Comparison of ENCODE assay signal across 7 cellular contexts in genomic region chr16:69187387-69187890, GRCh38. TPM values are rescaled to one million over a fixed set of nuclear protein-coding genes. Genes with fewer than 3 reads are reported as not detected.
DNase-seq lines count a peak whose midpoint lies in the region; ATAC-seq, FAIRE-seq and TF ChIP-seq lines count a peak whose summit lies in the region.

No MANE protein-coding gene starts in this region.

- DNase-seq in GM12892 (ENCODE audit: insufficient read length) (peak; percentile 45), NCI-H69 (lab: John Stamatoyannopoulos, UW) (peak; percentile 64), fibroblast of pulmonary artery (ENCODE audit: low read depth) (peak; percentile 38), neural crest cell (ENCODE audit: low read depth, low spot score) (peak; percentile 38), upper lobe of left lung (peak; percentile 57 to 91)

- H3K27ac ChIP-seq in HEK293 (ENCODE audit: extremely low read depth, low read depth, low read length): peak overlapping the region; percentile 75
- peak overlapping the region; percentile 91 to 97 (median 95) for H3K27ac ChIP-seq in upper lobe of left lung

- TF ChIP-seq EP300 in upper lobe of left lung (IDR thresholded peaks at IDR 0.05): no peak

- H3K36me3 Mint-ChIP-seq in activated T-helper 17 cell treated with anti-CD3 and anti-CD28 coated beads, Interleukin-2, amount 50 U/mL, for 72 hours (ENCODE audit: low read depth): peaks cover 4% of the 10 kb centered on the region
- no peaks in the 10 kb centered on the region for H3K36me3 Mint-ChIP-seq in neural crest cell (ENCODE audit: low read depth)

- POLR2A ChIA-PET in HEK293 (lab: Yijun Ruan, JAX): interaction anchor here (0.7 to 1.6 kb wide), 8 partner anchors 9 to 166 kb away, joined by 3 to 12 read pairs (median 4); partner anchors contain the start of gene PDF

- peak overlapping the region; percentile 98 for H3K4me3 Mint-ChIP-seq in activated T-helper 17 cell treated with anti-CD3 and anti-CD28 coated beads, Interleukin-2, amount 50 U/mL, for 72 hours
- H3K4me3 Mint-ChIP-seq in neural crest cell: peak overlapping the region; percentile 88

- TF ChIP-seq POLR2A in GM12892 (IDR thresholded peaks at IDR 0.05; ENCODE audit: low read depth, low read length): no peak; the same call in 1 of the 2 replicates
- TF ChIP-seq POLR2A in upper lobe of left lung (IDR thresholded peaks at IDR 0.05): no peak

- no peaks in the 10 kb centered on the region for H3K27me3 ChIP-seq in upper lobe of left lung

- H3K4me1 ChIP-seq in HEK293 (ENCODE audit: control insufficient read depth, insufficient read depth, low read length): peaks cover 11% of the 10 kb centered on the region
- H3K4me1 ChIP-seq in upper lobe of left lung: peaks cover 33 to 54% (median 38%) of the 10 kb centered on the region in 4 donors

- CTCF ChIA-PET in HEK293 (lab: Yijun Ruan, JAX): interaction anchor here (0.5 to 1.1 kb wide), 2 partner anchors 37 to 274 kb away, joined by 3 to 4 read pairs; no protein-coding TSS in a partner anchor

- H3K27ac Mint-ChIP-seq in activated T-helper 17 cell treated with anti-CD3 and anti-CD28 coated beads, Interleukin-2, amount 50 U/mL, for 72 hours: peak overlapping the region; percentile 77
- no peak overlapping the region for H3K27ac Mint-ChIP-seq in neural crest cell (ENCODE audit: unreplicated experiment)

- H3K4me1 Mint-ChIP-seq in activated T-helper 17 cell treated with anti-CD3 and anti-CD28 coated beads, Interleukin-2, amount 50 U/mL, for 72 hours: peaks cover 35% of the 10 kb centered on the region
- H3K4me1 Mint-ChIP-seq in neural crest cell: peaks cover 36% of the 10 kb centered on the region

- H3K4me3 ChIP-seq in HEK293 (ENCODE audit: low read depth, low read length) (peak overlapping the region; percentile 88), fibroblast of pulmonary artery (replicated peaks; ENCODE audit: low read depth, low read length) (peak overlapping the region; percentile 83), upper lobe of left lung (peak overlapping the region; percentile 72 to 89 (median 80))

- H3K9me3 ChIP-seq in HEK293 (ENCODE audit: control insufficient read depth, insufficient read depth, low read depth, low read length): no peaks in the 10 kb centered on the region
- H3K9me3 ChIP-seq in upper lobe of left lung: no peaks in the 10 kb centered on the region

- H3K27me3 Mint-ChIP-seq in activated T-helper 17 cell treated with anti-CD3 and anti-CD28 coated beads, Interleukin-2, amount 50 U/mL, for 72 hours: no peaks in the 10 kb centered on the region
- no peaks in the 10 kb centered on the region for H3K27me3 Mint-ChIP-seq in neural crest cell (ENCODE audit: low read depth)

- no peak for FAIRE-seq in GM12892 (lab: Jason Lieb, UNC)

- peak; percentile 44 for ATAC-seq in activated T-helper 17 cell treated with anti-CD3 and anti-CD28 coated beads, Interleukin-2, amount 50 U/mL, for 72 hours (replicated peaks)
- peak; percentile 38 to 46 for ATAC-seq in upper lobe of left lung (ENCODE audit: low FRiP score in 2 of 2)

- no peaks in the 10 kb centered on the region for H3K9me3 Mint-ChIP-seq in activated T-helper 17 cell treated with anti-CD3 and anti-CD28 coated beads, Interleukin-2, amount 50 U/mL, for 72 hours
- H3K9me3 Mint-ChIP-seq in neural crest cell: no peaks in the 10 kb centered on the region

- H3K36me3 ChIP-seq in HEK293 (ENCODE audit: control insufficient read depth in 2 of 2, insufficient read depth in 1 of 2, low read length in 2 of 2) (no peaks in the 10 kb centered on the region), upper lobe of left lung (no peaks in the 10 kb centered on the region)

- no CpG with 5 or more reads among the region's 66 CpGs for WGBS in upper lobe of left lung, 2 donors

- TF ChIP-seq CTCF in HEK293 (tag by site-specific recombination; IDR thresholded peaks at IDR 0.05) (no peak), fibroblast of pulmonary artery (IDR thresholded peaks at IDR 0.05; ENCODE audit: low read length, missing control alignments) (no peak), neural crest cell (conservative IDR thresholded peaks at IDR 0.05) (no peak), upper lobe of left lung (IDR thresholded peaks at IDR 0.05) (peak in 1 of 6 experiments; percentile 3)

TF ChIP-seq in HEK293, 187 proteins besides CTCF, POLR2A, EP300 and RAD21:
- TF ChIP-seq, protein P1, sequence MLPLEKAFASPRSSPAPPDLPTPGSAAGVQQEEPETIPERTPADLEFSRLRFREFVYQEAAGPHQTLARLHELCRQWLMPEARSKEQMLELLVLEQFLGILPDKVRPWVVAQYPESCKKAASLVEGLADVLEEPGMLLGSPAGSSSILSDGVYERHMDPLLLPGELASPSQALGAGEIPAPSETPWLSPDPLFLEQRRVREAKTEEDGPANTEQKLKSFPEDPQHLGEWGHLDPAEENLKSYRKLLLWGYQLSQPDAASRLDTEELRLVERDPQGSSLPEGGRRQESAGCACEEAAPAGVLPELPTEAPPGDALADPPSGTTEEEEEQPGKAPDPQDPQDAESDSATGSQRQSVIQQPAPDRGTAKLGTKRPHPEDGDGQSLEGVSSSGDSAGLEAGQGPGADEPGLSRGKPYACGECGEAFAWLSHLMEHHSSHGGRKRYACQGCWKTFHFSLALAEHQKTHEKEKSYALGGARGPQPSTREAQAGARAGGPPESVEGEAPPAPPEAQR (tag by site-specific recombination; IDR thresholded peaks at IDR 0.05): no peak
- TF ChIP-seq, protein P2, sequence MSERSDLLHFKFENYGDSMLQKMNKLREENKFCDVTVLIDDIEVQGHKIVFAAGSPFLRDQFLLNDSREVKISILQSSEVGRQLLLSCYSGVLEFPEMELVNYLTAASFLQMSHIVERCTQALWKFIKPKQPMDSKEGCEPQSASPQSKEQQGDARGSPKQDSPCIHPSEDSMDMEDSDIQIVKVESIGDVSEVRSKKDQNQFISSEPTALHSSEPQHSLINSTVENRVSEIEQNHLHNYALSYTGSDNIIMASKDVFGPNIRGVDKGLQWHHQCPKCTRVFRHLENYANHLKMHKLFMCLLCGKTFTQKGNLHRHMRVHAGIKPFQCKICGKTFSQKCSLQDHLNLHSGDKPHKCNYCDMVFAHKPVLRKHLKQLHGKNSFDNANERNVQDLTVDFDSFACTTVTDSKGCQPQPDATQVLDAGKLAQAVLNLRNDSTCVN (tag by site-specific recombination; optimal IDR thresholded peaks at IDR 0.05): peak; percentile 75
- 0 out of 2 replicates have a peak, but pooled peaks have one; percentile 3 for TF ChIP-seq ZBTB8A (tag by site-specific recombination; IDR thresholded peaks at IDR 0.05)

RNA-seq across cellular contexts. Expression of gene SNTB2, which starts 0.5 kb away (rescaled TPM):
- 3.3 TPM for polyA plus RNA-seq in GM12892 (2012; ENCODE audit: missing spikeins)
- total RNA-seq in activated T-helper 17 cell treated with anti-CD3 and anti-CD28 coated beads, Interleukin-2, amount 50 U/mL, for 72 hours: 10 to 100 TPM; 21.0 to 22.9 TPM
- total RNA-seq in neural crest cell: 28.9 and 31.5 TPM in 2 replicates
- total RNA-seq in upper lobe of left lung: 10 to 100 TPM; 24.1 to 41.2 (median 30.5) TPM

RNA-seq across cellular contexts. Expression of gene UTP4, which starts 55.0 kb away (rescaled TPM):
- 48.5 TPM for polyA plus RNA-seq in GM12892 (2012; ENCODE audit: missing spikeins)
- 100 to 1,000 TPM in 1 of 2 donors, 10 to 100 TPM in 1; 69.1 to 112 TPM for total RNA-seq in activated T-helper 17 cell treated with anti-CD3 and anti-CD28 coated beads, Interleukin-2, amount 50 U/mL, for 72 hours
- total RNA-seq in neural crest cell (78.5 and 80.1 TPM in 2 replicates), upper lobe of left lung (10 to 100 TPM; 10.9 to 38.8 (median 28.4) TPM)

RNA-seq across cellular contexts. Expression of gene CHTF8, which starts 55.1 kb away (rescaled TPM):
- polyA plus RNA-seq in GM12892 (2012; ENCODE audit: missing spikeins): 73.6 TPM
- total RNA-seq in activated T-helper 17 cell treated with anti-CD3 and anti-CD28 coated beads, Interleukin-2, amount 50 U/mL, for 72 hours: 100 to 1,000 TPM; 103 to 129 TPM
- total RNA-seq in neural crest cell (139 and 156 TPM in 2 replicates), upper lobe of left lung (100 to 1,000 TPM in 1 of 6 donors, 10 to 100 TPM in 5; 33.5 to 103 (median 70.6) TPM)

Comparison
In these comparisons a context has a peak if more than half of its experiments do, and no peak if none do; other contexts are left out.
1. Peak in every context shown above with its lines: DNase-seq, ATAC-seq, H3K4me3 ChIP-seq and H3K27ac ChIP-seq.